Comparison of ENCODE assay signal across 8 cellular contexts in the genomic region with DNA sequence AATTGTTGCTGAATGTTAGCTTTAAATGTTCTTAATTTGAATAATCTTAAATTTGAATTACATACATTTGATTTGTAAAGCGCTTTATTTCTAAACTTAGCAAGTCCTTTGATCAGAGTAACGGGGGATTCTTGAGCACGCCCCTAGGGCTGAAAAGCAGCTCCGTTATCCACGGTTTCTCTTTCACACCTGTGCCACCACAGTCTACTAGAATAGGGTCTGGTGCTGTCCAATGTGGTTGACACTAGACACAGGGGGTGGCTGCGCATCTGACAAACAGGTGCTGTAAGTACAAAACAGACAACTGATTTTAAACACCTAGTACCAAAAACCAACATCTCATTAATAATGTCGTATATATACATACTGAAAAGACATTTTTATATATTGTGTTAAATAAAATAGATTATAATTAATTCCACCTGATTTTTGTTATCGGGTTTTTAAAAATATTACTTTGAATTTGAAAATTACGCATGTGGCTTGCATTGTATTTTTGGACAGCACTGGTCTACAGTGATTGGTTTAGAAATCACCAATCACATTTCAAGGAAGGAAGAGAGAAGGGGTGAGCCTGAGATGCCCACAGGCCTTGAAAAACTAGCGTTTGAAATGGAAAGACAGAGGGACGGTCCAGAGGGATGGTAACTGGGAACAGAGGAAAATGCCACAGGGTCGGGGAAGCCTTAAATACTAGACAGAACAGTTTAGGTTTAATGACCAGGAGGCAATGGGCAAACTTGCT. TPM values are rescaled to one million over a fixed set of nuclear protein-coding genes. Genes with fewer than 3 reads are reported as not detected.
DNase-seq lines count a peak whose midpoint lies in the region; ATAC-seq lines count a peak whose summit lies in the region.

No MANE protein-coding gene starts in this region.

- H3K4me1 Mint-ChIP-seq in activated CD4-positive, alpha-beta memory T cell treated with anti-CD3 and anti-CD28 coated beads for 36 hours (ENCODE audit: low read depth) = peaks cover 40% of the 10 kb centered on the region
- peaks cover 28 to 50% of the 10 kb centered on the region in 2 donors for H3K4me1 Mint-ChIP-seq in stimulated activated naive B cell treated with anti-CD40 and anti-IgM and Interleukin-4, amounts not matched to agents 10 μg/mL and 1 μg/mL and 100 μg/mL, for 72 hours

- no peak for DNase-seq in left ventricle myocardium superior
- no peak for DNase-seq in cardiac septum (ENCODE audit: low spot score)
- peak; percentile 26 for DNase-seq in activated CD4-positive, alpha-beta memory T cell treated with anti-CD3 and anti-CD28 coated beads for 36 hours
- no peak for DNase-seq in stimulated activated naive B cell treated with anti-CD40 and anti-IgM and Interleukin-4, amounts not matched to agents 10 μg/mL and 1 μg/mL and 100 μg/mL, for 72 hours
- DNase-seq in head of caudate nucleus = no peak
- no peak for DNase-seq in occipital lobe (lab: John Stamatoyannopoulos, UW)
- no peak for DNase-seq in NCI-H187 treated with DMSO at 0.1 percent for 48 hours (lab: John Stamatoyannopoulos, UW)

- no peak overlapping the region for H3K4me3 Mint-ChIP-seq in activated CD4-positive, alpha-beta memory T cell treated with anti-CD3 and anti-CD28 coated beads for 36 hours
- H3K4me3 Mint-ChIP-seq in stimulated activated naive B cell treated with anti-CD40 and anti-IgM and Interleukin-4, amounts not matched to agents 10 μg/mL and 1 μg/mL and 100 μg/mL, for 72 hours = no peak overlapping the region

- POLR2A ChIA-PET in activated CD4-positive, alpha-beta memory T cell treated with anti-CD3 and anti-CD28 coated beads for 36 hours (lab: Charles Lee) = no interaction called here

- CTCF ChIA-PET in activated CD4-positive, alpha-beta memory T cell treated with anti-CD3 and anti-CD28 coated beads for 36 hours (lab: Charles Lee) = interaction anchor here (0.6 kb wide), 1 partner anchor 17 kb away, joined by 3 read pairs; no protein-coding TSS in a partner anchor

- intact Hi-C loops in left ventricle myocardium superior (cut with micrococcal nuclease) (no loop called here), cardiac septum (cut with DNase I) (loop anchor here (10.0 kb wide), 1 partner anchor 184 kb away; the partner anchor contains the start of gene BEND7), head of caudate nucleus (cut with DNase I) (no loop called here)
- intact Hi-C loops in activated CD4-positive, alpha-beta memory T cell treated with anti-CD3 and anti-CD28 coated beads for 36 hours (cut with micrococcal nuclease) = no loop called here

- ATAC-seq in left ventricle myocardium superior (peak; percentile 15), HG02970 (IDR thresholded peaks at IDR 0.05; ENCODE audit: low FRiP score, unreplicated experiment) (peak; percentile 81)
- peak; percentile 70 to 77 for ATAC-seq in stimulated activated naive B cell treated with anti-CD40 and anti-IgM and Interleukin-4, amounts not matched to agents 10 μg/mL and 1 μg/mL and 100 μg/mL, for 72 hours (replicated peaks)

- no peaks in the 10 kb centered on the region for H3K9me3 Mint-ChIP-seq in activated CD4-positive, alpha-beta memory T cell treated with anti-CD3 and anti-CD28 coated beads for 36 hours
- no peaks in the 10 kb centered on the region for H3K9me3 Mint-ChIP-seq in stimulated activated naive B cell treated with anti-CD40 and anti-IgM and Interleukin-4, amounts not matched to agents 10 μg/mL and 1 μg/mL and 100 μg/mL, for 72 hours

- H3K27ac Mint-ChIP-seq in activated CD4-positive, alpha-beta memory T cell treated with anti-CD3 and anti-CD28 coated beads for 36 hours = no peak overlapping the region
- H3K27ac Mint-ChIP-seq in stimulated activated naive B cell treated with anti-CD40 and anti-IgM and Interleukin-4, amounts not matched to agents 10 μg/mL and 1 μg/mL and 100 μg/mL, for 72 hours = no peak overlapping the region

- H3K36me3 Mint-ChIP-seq in activated CD4-positive, alpha-beta memory T cell treated with anti-CD3 and anti-CD28 coated beads for 36 hours = peaks cover 33% of the 10 kb centered on the region
- H3K36me3 Mint-ChIP-seq in stimulated activated naive B cell treated with anti-CD40 and anti-IgM and Interleukin-4, amounts not matched to agents 10 μg/mL and 1 μg/mL and 100 μg/mL, for 72 hours = peaks cover 22 to 45% of the 10 kb centered on the region in 2 donors

- H3K27me3 Mint-ChIP-seq in activated CD4-positive, alpha-beta memory T cell treated with anti-CD3 and anti-CD28 coated beads for 36 hours = no peaks in the 10 kb centered on the region
- H3K27me3 Mint-ChIP-seq in stimulated activated naive B cell treated with anti-CD40 and anti-IgM and Interleukin-4, amounts not matched to agents 10 μg/mL and 1 μg/mL and 100 μg/mL, for 72 hours = no peaks in the 10 kb centered on the region

RNA-seq across cellular contexts. Expression of gene SEPHS1, which starts 7.3 kb away (rescaled TPM):
- total RNA-seq in left ventricle myocardium superior (27.8 TPM), cardiac septum (30.4 TPM), occipital lobe (34.9 TPM)
- total RNA-seq in activated CD4-positive, alpha-beta memory T cell treated with anti-CD3 and anti-CD28 coated beads for 36 hours = 10 to 100 TPM; 57.2 to 57.6 TPM

RNA-seq across cellular contexts. Expression of gene PHYH, which starts 40.9 kb away (rescaled TPM):
- total RNA-seq in left ventricle myocardium superior (177 TPM), cardiac septum (101 TPM), occipital lobe (9.8 TPM)
- total RNA-seq in activated CD4-positive, alpha-beta memory T cell treated with anti-CD3 and anti-CD28 coated beads for 36 hours = 10 to 100 TPM; 14.9 to 15.4 TPM

Comparison
In these comparisons a context has a peak if more than half of its experiments do, and no peak if none do; other contexts are left out.
1. ATAC-seq: peak in every context shown above with its lines; median percentile 81 in HG02970; 74 in stimulated activated naive B cell treated with anti-CD40 and anti-IgM and Interleukin-4, amounts not matched to agents 10 μg/mL and 1 μg/mL and 100 μg/mL, for 72 hours; 15 in left ventricle myocardium superior.